Comparison of ENCODE assay signal across 16 cellular contexts in genomic region chr9:5580650-5581049, GRCh38. TPM values are rescaled to one million over a fixed set of nuclear protein-coding genes. Genes with fewer than 3 reads are reported as not detected.
A peak's percentile ranks its signal among the peaks of the same experiment; 100 is the strongest.
DNase-seq lines count a peak whose midpoint lies in the region; ATAC-seq, FAIRE-seq and TF ChIP-seq lines count a peak whose summit lies in the region.
"Had no signal": no experiment of that assay in that cellular context is flagged by ENCODE, and none has a peak within 500 bp of the region (broad histone marks: within the 10 kb centered on the region; RNA-seq: fewer than 3 reads in every experiment).

No MANE protein-coding gene starts in this region.

- H3K79me2 ChIP-seq in OCI-LY7 (ENCODE audit: insufficient read depth, low read depth, low read length), result no peaks in the 10 kb centered on the region

- H2AFZ ChIP-seq in OCI-LY7 (ENCODE audit: low read length), result no peak overlapping the region
- H2AFZ ChIP-seq: GM23338 had no signal

- TF ChIP-seq CTCF in activated B cell treated with CpG ODN at 0.5 μM for 24 hours (IDR thresholded peaks at IDR 0.05) (no peak), OCI-LY7 (conservative IDR thresholded peaks at IDR 0.05; ENCODE audit: low read length) (no peak), heart left ventricle (IDR thresholded peaks at IDR 0.05) (no peak)

- peaks cover 14% of the 10 kb centered on the region for H3K36me3 ChIP-seq in OCI-LY7 (ENCODE audit: insufficient read depth, low read length)
- H3K36me3 ChIP-seq in heart left ventricle, result no peaks in the 10 kb centered on the region

- H3K4me3 ChIP-seq in OCI-LY7 (ENCODE audit: low read depth, low read length, poor library complexity, severe bottlenecking), result no peak overlapping the region
- H3K4me3 ChIP-seq in heart left ventricle, result no peak overlapping the region
- H3K4me3 ChIP-seq: GM23338 had no signal

- no peaks in the 10 kb centered on the region for H3K9me2 ChIP-seq in OCI-LY7 (ENCODE audit: insufficient read depth, low read length)

- no peaks in the 10 kb centered on the region for H3K27me3 Mint-ChIP-seq in activated CD4-positive, alpha-beta T cell treated with anti-CD3 and anti-CD28 coated beads, Interleukin-2, amount 10 ng/mL, durations not matched to agents 24 days and 14 days
- H3K27me3 Mint-ChIP-seq in activated B cell treated with CpG ODN at 0.5 μM for 24 hours (no peaks in the 10 kb centered on the region), memory B cell (no peaks in the 10 kb centered on the region)
- H3K27me3 Mint-ChIP-seq: CD4-positive, alpha-beta memory T cell had no signal

- no peak for ATAC-seq in activated B cell treated with CpG ODN at 0.5 μM for 24 hours (ENCODE audit: low read depth)
- no peak for ATAC-seq in memory B cell (ENCODE audit: low read depth)
- ATAC-seq in HG03457 (IDR thresholded peaks at IDR 0.05; ENCODE audit: unreplicated experiment), result no peak
- no peak for ATAC-seq in heart left ventricle
- ATAC-seq: GM23338 had no signal

- CTCF ChIA-PET in activated B cell treated with CpG ODN at 0.5 μM for 24 hours (lab: Charles Lee) (interaction anchor here (1.1 kb wide), 1 partner anchor 22 kb away, joined by 3 read pairs; no protein-coding TSS in a partner anchor), OCI-LY7 (lab: Charles Lee; ENCODE audit: unreplicated experiment) (no interaction called here)

- H3K9me3 Mint-ChIP-seq in activated CD4-positive, alpha-beta T cell treated with anti-CD3 and anti-CD28 coated beads, Interleukin-2, amount 10 ng/mL, durations not matched to agents 24 days and 14 days, result peaks cover 3% of the 10 kb centered on the region
- H3K9me3 Mint-ChIP-seq in activated B cell treated with CpG ODN at 0.5 μM for 24 hours (no peaks in the 10 kb centered on the region), memory B cell (no peaks in the 10 kb centered on the region)
- H3K9me3 Mint-ChIP-seq: GM23338 had no signal

- peak overlapping the region; percentile 63 for H3K27ac Mint-ChIP-seq in activated CD4-positive, alpha-beta T cell treated with anti-CD3 and anti-CD28 coated beads, Interleukin-2, amount 10 ng/mL, durations not matched to agents 24 days and 14 days
- H3K27ac Mint-ChIP-seq in activated B cell treated with CpG ODN at 0.5 μM for 24 hours (peak overlapping the region; percentile 85), memory B cell (peak overlapping the region; percentile 43)
- H3K27ac Mint-ChIP-seq: GM23338 had no signal

- H3K27ac ChIP-seq in OCI-LY7 (ENCODE audit: low read depth, low read length, poor library complexity, severe bottlenecking) (no peak overlapping the region), heart left ventricle (no peak overlapping the region)
- H3K27ac ChIP-seq: C4-2B had no signal

- peaks cover 25% of the 10 kb centered on the region for H3K4me1 ChIP-seq in OCI-LY7 (ENCODE audit: insufficient read depth, low read length, poor library complexity, severe bottlenecking)
- peaks cover 0 to 26% (median 14%) of the 10 kb centered on the region in 12 donors for H3K4me1 ChIP-seq in heart left ventricle

- 76 to 94% (median 88%) methylated on average over 3 of the region's 3 CpGs for WGBS in heart left ventricle, 4 donors

- no peak overlapping the region for H3K4me2 ChIP-seq in OCI-LY7 (ENCODE audit: low read length)
- H3K4me2 ChIP-seq: GM23338 had no signal

- H3K4me3 Mint-ChIP-seq in activated CD4-positive, alpha-beta T cell treated with anti-CD3 and anti-CD28 coated beads, Interleukin-2, amount 10 ng/mL, durations not matched to agents 24 days and 14 days, result peak overlapping the region; percentile 26
- H3K4me3 Mint-ChIP-seq in activated B cell treated with CpG ODN at 0.5 μM for 24 hours (no peak overlapping the region), memory B cell (no peak overlapping the region)
- H3K4me3 Mint-ChIP-seq: CD4-positive, alpha-beta memory T cell; GM23338 had no signal

- H3K9me3 ChIP-seq in OCI-LY7 (ENCODE audit: low read length), result no peaks in the 10 kb centered on the region
- H3K9me3 ChIP-seq in heart left ventricle, result no peaks in the 10 kb centered on the region

- no peaks in the 10 kb centered on the region for H4K20me1 ChIP-seq in OCI-LY7 (ENCODE audit: insufficient read depth, low read length)

- intact Hi-C loops in activated CD4-positive, alpha-beta T cell treated with anti-CD3 and anti-CD28 coated beads, Interleukin-2, amount 10 ng/mL, durations not matched to agents 24 days and 14 days (cut with micrococcal nuclease), result loop anchor here (5.0 kb wide), 1 partner anchor 593 kb away; the partner anchor contains the start of gene JAK2
- intact Hi-C loops in activated B cell treated with CpG ODN at 0.5 μM for 24 hours (cut with micrococcal nuclease) (no loop called here), OCI-LY7 (cut with micrococcal nuclease; ENCODE audit: unreplicated experiment) (no loop called here), heart left ventricle (cut with DNase I) (loop anchor here in 2 of 10 donors (5.0 to 10.0 kb wide), 2 partner anchors 78 to 236 kb away; no protein-coding TSS in a partner anchor)

- TF ChIP-seq POLR2A in heart left ventricle (IDR thresholded peaks at IDR 0.05), result no peak

- peak; percentile 52 for FAIRE-seq in GM19239 (lab: Jason Lieb, UNC)

- no TSS peak for BruUV-seq in OCI-LY7 (replicated peaks; lab: Mats Ljungman, UMichigan)

- H3K4me1 Mint-ChIP-seq in activated CD4-positive, alpha-beta T cell treated with anti-CD3 and anti-CD28 coated beads, Interleukin-2, amount 10 ng/mL, durations not matched to agents 24 days and 14 days, result peaks cover 56% of the 10 kb centered on the region
- H3K4me1 Mint-ChIP-seq in activated B cell treated with CpG ODN at 0.5 μM for 24 hours (peaks cover 75% of the 10 kb centered on the region), memory B cell (peaks cover 24% of the 10 kb centered on the region)
- H3K4me1 Mint-ChIP-seq: GM23338 had no signal

- POLR2A ChIA-PET in activated B cell treated with CpG ODN at 0.5 μM for 24 hours (lab: Charles Lee) (interaction anchor here (0.9 to 1.5 kb wide), 3 partner anchors 50 to 70 kb away, joined by 3 to 5 read pairs (median 3); partner anchors contain the start of gene PDCD1LG2), OCI-LY7 (lab: Charles Lee) (interaction anchor here (0.8 kb wide), 1 partner anchor 10 kb away, joined by 3 read pairs; no protein-coding TSS in a partner anchor)

- H3K27me3 ChIP-seq in heart left ventricle, result no peaks in the 10 kb centered on the region

- DNase-seq in activated CD4-positive, alpha-beta T cell treated with anti-CD3 and anti-CD28 coated beads, Interleukin-2, amount 10 ng/mL, durations not matched to agents 24 days and 14 days, result no peak
- DNase-seq in activated CD4-positive, alpha-beta T cell treated with anti-CD3 and anti-CD28 coated beads for 48 hours, result no peak
- no peak for DNase-seq in GM19239 (ENCODE audit: insufficient read length, low spot score)
- no peak for DNase-seq in activated B cell treated with CpG ODN at 0.5 μM for 24 hours
- no peak for DNase-seq in memory B cell (ENCODE audit: low spot score in 2 of 2)
- DNase-seq in OCI-LY7 (ENCODE audit: low spot score), result no peak
- no peak for DNase-seq in heart left ventricle
- DNase-seq: ACHN; CD4-positive, alpha-beta memory T cell; COR-L47; DND-41; GF-D8; H7 had no signal

- peaks cover 23% of the 10 kb centered on the region for H3K36me3 Mint-ChIP-seq in activated CD4-positive, alpha-beta T cell treated with anti-CD3 and anti-CD28 coated beads, Interleukin-2, amount 10 ng/mL, durations not matched to agents 24 days and 14 days (ENCODE audit: low read depth)
- H3K36me3 Mint-ChIP-seq in activated B cell treated with CpG ODN at 0.5 μM for 24 hours (ENCODE audit: low read depth) (peaks cover 12% of the 10 kb centered on the region), memory B cell (peaks cover 15% of the 10 kb centered on the region)
- H3K36me3 Mint-ChIP-seq: CD4-positive, alpha-beta memory T cell had no signal

RNA-seq across cellular contexts. Expression of gene RIC1, which starts 48.3 kb away (rescaled TPM):
- total RNA-seq in activated CD4-positive, alpha-beta T cell treated with anti-CD3 and anti-CD28 coated beads, Interleukin-2, amount 10 ng/mL, durations not matched to agents 24 days and 14 days, result 20.2 and 20.4 TPM in 2 replicates
- total RNA-seq in activated B cell treated with CpG ODN at 0.5 μM for 24 hours (68.1 and 85.0 TPM in 2 replicates), OCI-LY7 (2022) (83.9 and 84.6 TPM in 2 replicates), heart left ventricle (10 to 100 TPM in 4 of 9 donors, 1 to 10 TPM in 5; 7.0 to 14.4 (median 9.7) TPM)
- 72.9 and 77.0 TPM in 2 replicates for total RNA-seq in OCI-LY7 (2014; rRNA removed; shearing (Covaris generic))
- polyA plus RNA-seq in heart left ventricle, result 1 to 10 TPM; 2.4 to 7.8 TPM
